ENCODE assay signal across 8 cellular contexts in the genomic region with DNA sequence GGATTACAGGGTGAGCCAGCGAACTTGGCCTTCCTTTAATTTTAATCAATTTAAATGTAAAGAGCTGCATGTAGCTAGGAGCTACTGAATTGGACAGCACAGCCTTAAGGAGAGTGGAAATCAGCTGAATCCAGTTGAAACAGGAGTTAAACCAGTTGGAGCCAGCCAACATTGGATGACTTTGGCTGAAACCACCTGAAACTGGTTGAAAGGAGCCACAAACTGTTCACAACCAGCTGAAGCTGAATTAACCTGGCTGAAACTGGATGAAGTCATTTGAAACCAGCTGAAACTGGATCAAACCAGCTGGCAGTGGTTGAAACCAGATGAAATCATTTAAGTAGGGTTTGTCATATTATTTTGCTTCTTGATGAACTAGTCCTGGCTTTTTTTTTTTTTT.
DNase-seq lines count a peak whose midpoint lies in the region; ATAC-seq and TF ChIP-seq lines count a peak whose summit lies in the region.
"Not testable (repeated sequence)": the region's sequence is repeated elsewhere in the genome, so short reads cannot be mapped to it uniquely, and the experiment has no call there.

No MANE protein-coding gene starts in this region.

- not testable (repeated sequence) for H3K79me2 ChIP-seq in KMS-11 (ENCODE audit: insufficient read depth, low read depth)

- intact Hi-C loops in activated CD4-positive, alpha-beta T cell treated with anti-CD3 and anti-CD28 coated beads for 36 hours (cut with DNase I, micrococcal nuclease), result not testable (repeated sequence)

- CTCF ChIA-PET in activated CD4-positive, alpha-beta T cell treated with anti-CD3 and anti-CD28 coated beads for 36 hours (lab: Charles Lee), result not testable (repeated sequence)

- peak overlapping the region; percentile 68; the same call in 1 of the 2 replicates for H3K27ac ChIP-seq in KMS-11

- H3K27me3 ChIP-seq in KMS-11 (ENCODE audit: insufficient read depth, low read depth), result not testable (repeated sequence)

- not testable (repeated sequence) for H3K4me1 Mint-ChIP-seq in activated CD4-positive, alpha-beta T cell treated with anti-CD3 and anti-CD28 coated beads for 36 hours; activated T-cell treated with anti-CD3 and anti-CD28 coated beads, Interleukin-2, amount 50 U/mL, for 4 hours (ENCODE audit: low read depth); stimulated activated effector memory CD8-positive, alpha-beta T cell treated with anti-CD3 and anti-CD28 coated beads, Interleukin-12 subunit alpha, Interleukin-12 subunit beta, amount 100 ng/mL, for 72 hours

- not testable (repeated sequence) for H3K4me1 ChIP-seq in KMS-11 (ENCODE audit: low read depth, poor library complexity, severe bottlenecking)

- POLR2A ChIA-PET in activated CD4-positive, alpha-beta T cell treated with anti-CD3 and anti-CD28 coated beads for 36 hours (lab: Charles Lee), result not testable (repeated sequence)

- H3K27me3 Mint-ChIP-seq in activated CD4-positive, alpha-beta T cell treated with anti-CD3 and anti-CD28 coated beads for 36 hours; activated T-cell treated with anti-CD3 and anti-CD28 coated beads, Interleukin-2, amount 50 U/mL, for 4 hours (ENCODE audit: low read depth): not testable (repeated sequence)

- peak overlapping the region; percentile 58; the same call in 1 of the 2 replicates for H3K9ac ChIP-seq in KMS-11

- H4K20me1 ChIP-seq in KMS-11 (ENCODE audit: insufficient read depth), result not testable (repeated sequence)

- H3K36me3 ChIP-seq in KMS-11 (ENCODE audit: insufficient read depth), result not testable (repeated sequence)

- not testable (repeated sequence) for H3K36me3 Mint-ChIP-seq in activated CD4-positive, alpha-beta T cell treated with anti-CD3 and anti-CD28 coated beads for 36 hours (ENCODE audit: low read depth); activated T-cell treated with anti-CD3 and anti-CD28 coated beads, Interleukin-2, amount 50 U/mL, for 4 hours (ENCODE audit: insufficient read depth); activated naive CD4-positive, alpha-beta T cell treated with anti-CD3 and anti-CD28 coated beads, Interleukin-2, amount 50 U/mL, for 72 hours; stimulated activated effector memory CD8-positive, alpha-beta T cell treated with anti-CD3 and anti-CD28 coated beads, Interleukin-12 subunit alpha, Interleukin-12 subunit beta, amount 100 ng/mL, for 72 hours

- not testable (repeated sequence) for H3K27ac Mint-ChIP-seq in activated CD4-positive, alpha-beta T cell treated with anti-CD3 and anti-CD28 coated beads for 36 hours; activated naive CD4-positive, alpha-beta T cell treated with anti-CD3 and anti-CD28 coated beads, Interleukin-2, amount 50 U/mL, for 72 hours; stimulated activated effector memory CD8-positive, alpha-beta T cell treated with anti-CD3 and anti-CD28 coated beads, Interleukin-12 subunit alpha, Interleukin-12 subunit beta, amount 100 ng/mL, for 72 hours

- DNase-seq in activated CD4-positive, alpha-beta T cell treated with anti-CD3 and anti-CD28 coated beads for 36 hours; activated T-cell treated with anti-CD3 and anti-CD28 coated beads, Interleukin-2, amount 50 U/mL, for 4 hours; activated naive CD4-positive, alpha-beta T cell treated with anti-CD3 and anti-CD28 coated beads, Interleukin-2, amount 50 U/mL, for 72 hours (ENCODE audit: low spot score in 2 of 2); stimulated activated effector memory CD8-positive, alpha-beta T cell treated with anti-CD3 and anti-CD28 coated beads, Interleukin-12 subunit alpha, Interleukin-12 subunit beta, amount 100 ng/mL, for 72 hours (ENCODE audit: low spot score in 2 of 2): not testable (repeated sequence)

- H3K9me3 Mint-ChIP-seq in activated CD4-positive, alpha-beta T cell treated with anti-CD3 and anti-CD28 coated beads for 36 hours (ENCODE audit: low read depth); activated T-cell treated with anti-CD3 and anti-CD28 coated beads, Interleukin-2, amount 50 U/mL, for 4 hours; activated naive CD4-positive, alpha-beta T cell treated with anti-CD3 and anti-CD28 coated beads, Interleukin-2, amount 50 U/mL, for 72 hours; stimulated activated effector memory CD8-positive, alpha-beta T cell treated with anti-CD3 and anti-CD28 coated beads, Interleukin-12 subunit alpha, Interleukin-12 subunit beta, amount 100 ng/mL, for 72 hours: not testable (repeated sequence)

- H3K4me2 ChIP-seq in KMS-11, result not testable (repeated sequence)

- H2AFZ ChIP-seq in KMS-11 (ENCODE audit: low read depth), result not testable (repeated sequence)

- TF ChIP-seq CTCF in KMS-11 (conservative IDR thresholded peaks at IDR 0.05; ENCODE audit: low read depth, low read length), result not testable (repeated sequence)

- H3K4me3 Mint-ChIP-seq in activated CD4-positive, alpha-beta T cell treated with anti-CD3 and anti-CD28 coated beads for 36 hours; activated T-cell treated with anti-CD3 and anti-CD28 coated beads, Interleukin-2, amount 50 U/mL, for 4 hours; stimulated activated effector memory CD8-positive, alpha-beta T cell treated with anti-CD3 and anti-CD28 coated beads, Interleukin-12 subunit alpha, Interleukin-12 subunit beta, amount 100 ng/mL, for 72 hours: not testable (repeated sequence)

- H3K4me3 ChIP-seq in KMS-11 (IDR thresholded peaks at IDR 0.05; ENCODE audit: insufficient read depth, low read depth, low read length), result not testable (repeated sequence)

- ATAC-seq in GM18498 (IDR thresholded peaks at IDR 0.05; ENCODE audit: unreplicated experiment), result peak; percentile 59
- peak; percentile 40 for ATAC-seq in GM21381 (IDR thresholded peaks at IDR 0.05; ENCODE audit: unreplicated experiment)
- peak; percentile 44 for ATAC-seq in HG02798 (IDR thresholded peaks at IDR 0.05; ENCODE audit: poor library complexity, unreplicated experiment)
- ATAC-seq in activated CD4-positive, alpha-beta T cell treated with anti-CD3 and anti-CD28 coated beads for 36 hours, result peak; percentile 82
- ATAC-seq in activated T-cell treated with anti-CD3 and anti-CD28 coated beads, Interleukin-2, amount 50 U/mL, for 4 hours, result peak; percentile 21 to 37
- ATAC-seq in activated naive CD4-positive, alpha-beta T cell treated with anti-CD3 and anti-CD28 coated beads, Interleukin-2, amount 50 U/mL, for 72 hours, result peak; percentile 90 to 93
- ATAC-seq in stimulated activated effector memory CD8-positive, alpha-beta T cell treated with anti-CD3 and anti-CD28 coated beads, Interleukin-12 subunit alpha, Interleukin-12 subunit beta, amount 100 ng/mL, for 72 hours, result peak; percentile 87

Comparison
In these comparisons a context has a peak if more than half of its experiments do, and no peak if none do; other contexts are left out.
1. ATAC-seq: peak in every context shown above with its lines; median percentile 92 in activated naive CD4-positive, alpha-beta T cell treated with anti-CD3 and anti-CD28 coated beads, Interleukin-2, amount 50 U/mL, for 72 hours; 87 in stimulated activated effector memory CD8-positive, alpha-beta T cell treated with anti-CD3 and anti-CD28 coated beads, Interleukin-12 subunit alpha, Interleukin-12 subunit beta, amount 100 ng/mL, for 72 hours; 82 in activated CD4-positive, alpha-beta T cell treated with anti-CD3 and anti-CD28 coated beads for 36 hours; 59 in GM18498; 44 in HG02798; 40 in GM21381; 29 in activated T-cell treated with anti-CD3 and anti-CD28 coated beads, Interleukin-2, amount 50 U/mL, for 4 hours.